1 cellular context compared by ENCODE assay signal in genomic region chr12:57548488-57548887, GRCh38.
A peak's percentile ranks its signal among the peaks of the same experiment; 100 is the strongest.
TF ChIP-seq lines count a peak whose summit lies in the region.

No MANE protein-coding gene starts in this region.

TF ChIP-seq in K562, 482 proteins besides CTCF, POLR2A, EP300 and RAD21 (continues in another document):
- TF ChIP-seq NUFIP1 (IDR thresholded peaks at IDR 0.05; ENCODE audit: partially characterized antibody) (no peak), RREB1 (CRISPR knock-in tag; IDR thresholded peaks at IDR 0.05) (0 out of 2 replicates have a peak, but pooled peaks have one; percentile 6), CEBPB (tag; IDR thresholded peaks at IDR 0.05) (peak; percentile 55), FOXK2 (conservative IDR thresholded peaks at IDR 0.05 in 1 of 2, IDR thresholded peaks at IDR 0.05 in 1 of 2; ENCODE audit: low read depth in 2 of 2) (peak in 1 of 2 experiments; percentile 48; a peak in 1 of 4 replicates), ATF3 (IDR thresholded peaks at IDR 0.05) (peak; percentile 80), ATF3 (CRISPR knock-in tag; conservative IDR thresholded peaks at IDR 0.05) (no peak), MAFK (IDR thresholded peaks at IDR 0.05; ENCODE audit: low read length) (peak; percentile 32; the same call in 1 of the 2 replicates), HDAC1 (IDR thresholded peaks at IDR 0.05) (0 out of 4 replicates have a peak, but pooled peaks of 1 of the 2 experiments have one; percentile 11), C11orf30 (IDR thresholded peaks at IDR 0.05; ENCODE audit: low read depth) (peak; percentile 9; the same call in 1 of the 2 replicates), POU5F1 (IDR thresholded peaks at IDR 0.05; ENCODE audit: borderline replicate concordance, low read depth, low read length, partially characterized antibody) (no peak), NFIC (IDR thresholded peaks at IDR 0.05) (peak; percentile 43), DMBX1 (CRISPR knock-in tag; IDR thresholded peaks at IDR 0.05; ENCODE audit: borderline replicate concordance) (peak; percentile 23; the same call in 1 of the 2 replicates), FOSL1 (tag; conservative IDR thresholded peaks at IDR 0.05) (peak; percentile 29; the same call in 1 of the 2 replicates), JUND (IDR thresholded peaks at IDR 0.05; ENCODE audit: borderline replicate concordance, low read depth, low read length) (peak; percentile 45; the same call in 1 of the 2 replicates), JUND (tag; IDR thresholded peaks at IDR 0.05; ENCODE audit: borderline replicate concordance, low read depth, low read length) (no peak), WHSC1 (IDR thresholded peaks at IDR 0.05; ENCODE audit: low read length) (no peak), NEUROD1 (IDR thresholded peaks at IDR 0.05; ENCODE audit: borderline replicate concordance, low read depth, low read length, partially characterized antibody) (no peak), POLR2H (tag; IDR thresholded peaks at IDR 0.05; ENCODE audit: low read depth) (peak; percentile 41), CXXC5 (CRISPR knock-in tag; IDR thresholded peaks at IDR 0.05) (peak; percentile 26; the same call in 1 of the 2 replicates), L3MBTL2 (IDR thresholded peaks at IDR 0.05) (peak; percentile 15; the same call in 1 of the 2 replicates), MYC (IDR thresholded peaks at IDR 0.05; ENCODE audit: low read depth, low read length) (peak; percentile 66), MYC (CRISPR knock-in tag; IDR thresholded peaks at IDR 0.05; ENCODE audit: borderline replicate concordance, low read depth) (no peak), HNRNPLL (IDR thresholded peaks at IDR 0.05; ENCODE audit: low read depth, low read length, poor library complexity, severe bottlenecking) (no peak), ADNP (tag; IDR thresholded peaks at IDR 0.05) (no peak), ATF4 (CRISPR knock-in tag; IDR thresholded peaks at IDR 0.05) (peak; percentile 87), ZBTB17 (CRISPR knock-in tag; IDR thresholded peaks at IDR 0.05) (peak; percentile 63; the same call in 1 of the 2 replicates), ZNF12 (CRISPR knock-in tag; IDR thresholded peaks at IDR 0.05) (no peak), RCOR1 (IDR thresholded peaks at IDR 0.05; ENCODE audit: borderline replicate concordance in 1 of 2, low read depth in 2 of 2, low read length in 2 of 2) (peak in 1 of 2 experiments; percentile 74; a peak in 2 of 4 replicates), ERF (CRISPR knock-in tag; IDR thresholded peaks at IDR 0.05) (no peak), HSF4 (CRISPR knock-in tag; IDR thresholded peaks at IDR 0.05; ENCODE audit: borderline replicate concordance) (no peak), PYGO2 (tag; IDR thresholded peaks at IDR 0.05) (no peak), SMAD4 (CRISPR knock-in tag; conservative IDR thresholded peaks at IDR 0.05) (peak; percentile 58; the same call in 1 of the 2 replicates), CEBPG (CRISPR knock-in tag; IDR thresholded peaks at IDR 0.05) (peak; percentile 94), CEBPG (tag; conservative IDR thresholded peaks at IDR 0.05 in 1 of 2, IDR thresholded peaks at IDR 0.05 in 1 of 2) (peak in 1 of 2 experiments; percentile 93; a peak in 3 of 4 replicates), HCFC1 (IDR thresholded peaks at IDR 0.05; ENCODE audit: low read depth, low read length) (0 out of 2 replicates have a peak, but pooled peaks have one; percentile 11), POLR3A (IDR thresholded peaks at IDR 0.05; ENCODE audit: borderline replicate concordance, extremely low read depth, insufficient read depth, insufficient read length) (no peak), CREB1 (IDR thresholded peaks at IDR 0.05) (no peak), CREB1 (CRISPR knock-in tag; IDR thresholded peaks at IDR 0.05) (0 out of 2 replicates have a peak, but pooled peaks have one; percentile 10), BHLHE40 (IDR thresholded peaks at IDR 0.05; ENCODE audit: low read length) (no peak), ZNF197 (CRISPR knock-in tag; IDR thresholded peaks at IDR 0.05; ENCODE audit: low read depth) (peak; percentile 31; the same call in 1 of the 2 replicates), PML (IDR thresholded peaks at IDR 0.05; ENCODE audit: low read length) (peak; percentile 20; the same call in 1 of the 2 replicates), NR2C2 (CRISPR knock-in tag; IDR thresholded peaks at IDR 0.05) (no peak), NR2C2 (tag; IDR thresholded peaks at IDR 0.05) (0 out of 2 replicates have a peak, but pooled peaks have one; percentile 30), ZKSCAN8 (CRISPR knock-in tag; IDR thresholded peaks at IDR 0.05) (0 out of 2 replicates have a peak, but pooled peaks have one; percentile 25), BRD4 (IDR thresholded peaks at IDR 0.05) (no peak), ATF7 (IDR thresholded peaks at IDR 0.05) (peak; percentile 70; the same call in 1 of the 2 replicates), SMC3 (conservative IDR thresholded peaks at IDR 0.05; ENCODE audit: insufficient read depth, low read depth, low read length) (no peak), MGA (IDR thresholded peaks at IDR 0.05) (no peak), MAZ (CRISPR knock-in tag; conservative IDR thresholded peaks at IDR 0.05 in 1 of 2, IDR thresholded peaks at IDR 0.05 in 1 of 2) (peak in 1 of 2 experiments; percentile 46; a peak in 1 of 4 replicates), FOXJ2 (tag; IDR thresholded peaks at IDR 0.05) (0 out of 2 replicates have a peak, but pooled peaks have one; percentile 28), CTBP1 (IDR thresholded peaks at IDR 0.05; ENCODE audit: borderline replicate concordance) (peak; percentile 54; the same call in 1 of the 2 replicates), ZNF589 (CRISPR knock-in tag; IDR thresholded peaks at IDR 0.05; ENCODE audit: low read depth) (peak; percentile 54; the same call in 1 of the 2 replicates), SMARCA4 (IDR thresholded peaks at IDR 0.05) (peak; percentile 24; the same call in 1 of the 2 replicates)
